15 cellular contexts compared by ENCODE assay signal in the genomic region with DNA sequence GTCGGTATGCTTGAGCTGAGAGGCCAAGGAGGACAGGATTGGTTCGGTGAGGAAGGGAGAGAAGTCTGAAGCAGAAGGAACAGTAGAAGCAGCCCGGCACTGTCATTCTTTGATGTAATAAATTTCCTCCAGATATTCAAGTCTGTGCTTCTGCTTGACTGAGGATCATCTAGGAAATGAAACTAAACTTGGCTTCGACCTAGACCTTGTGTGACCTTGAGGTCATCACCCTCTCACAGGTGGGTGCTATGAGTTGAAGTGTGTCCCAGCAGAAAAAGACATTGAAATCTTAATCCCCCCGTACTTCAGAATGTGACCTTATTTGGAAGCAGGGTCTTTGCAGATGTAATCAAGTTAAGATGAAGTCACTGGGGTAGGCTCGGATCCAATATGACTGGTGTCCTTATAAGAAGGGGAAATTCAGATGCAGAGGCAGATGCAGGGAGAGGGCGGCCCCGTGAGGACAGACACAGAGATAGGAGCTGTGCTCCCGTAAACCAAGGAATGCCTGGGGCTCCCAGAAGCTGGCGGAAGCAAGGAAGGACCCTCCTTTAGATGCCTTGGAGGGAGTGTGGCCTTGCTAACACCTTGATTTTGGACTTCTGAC. TPM values are rescaled to one million over a fixed set of nuclear protein-coding genes. Genes with fewer than 3 reads are reported as not detected.
A peak's percentile ranks its signal among the peaks of the same experiment; 100 is the strongest.
DNase-seq lines count a peak whose midpoint lies in the region; ATAC-seq and TF ChIP-seq lines count a peak whose summit lies in the region.
"Had no signal": no experiment of that assay in that cellular context is flagged by ENCODE, and none has a peak within 500 bp of the region (broad histone marks: within the 10 kb centered on the region; RNA-seq: fewer than 3 reads in every experiment).

No MANE protein-coding gene starts in this region.

- no peaks in the 10 kb centered on the region for H3K27me3 ChIP-seq in DOHH2 (ENCODE audit: control insufficient read depth, low read length)
- H3K27me3 ChIP-seq: ascending aorta had no signal

- H3K36me3 ChIP-seq in DOHH2 (ENCODE audit: control insufficient read depth, low read length) (no peaks in the 10 kb centered on the region), mucosa of descending colon (ENCODE audit: low read depth) (no peaks in the 10 kb centered on the region)
- H3K36me3 ChIP-seq: ascending aorta had no signal

- H3K9me3 ChIP-seq in DOHH2 (ENCODE audit: control insufficient read depth, insufficient read depth, low read length) = no peaks in the 10 kb centered on the region
- no peaks in the 10 kb centered on the region for H3K9me3 ChIP-seq in mucosa of descending colon
- H3K9me3 ChIP-seq: ascending aorta had no signal

- H3K4me3 ChIP-seq in DOHH2 (ENCODE audit: low read length) (peak overlapping the region; percentile 2; the same call in 1 of the 2 replicates), mucosa of descending colon (no peak overlapping the region)
- H3K4me3 ChIP-seq: ascending aorta had no signal

- no peaks in the 10 kb centered on the region for H3F3A ChIP-seq in DOHH2 (ENCODE audit: control insufficient read depth, insufficient read depth)

- 0 out of 2 replicates have a peak, but pooled peaks cover 4% of the 10 kb centered on the region for H4K20me1 ChIP-seq in DOHH2 (ENCODE audit: control insufficient read depth, insufficient read depth, low read depth, low read length)

- no peaks in the 10 kb centered on the region for H3K36me3 Mint-ChIP-seq in HFFc6 (ENCODE audit: low read depth)
- no peaks in the 10 kb centered on the region for H3K36me3 Mint-ChIP-seq in activated T-helper 1 cell treated with anti-CD3 and anti-CD28 coated beads, Interleukin-12 subunit alpha, Interleukin-12 subunit beta, Interleukin-2, Interleukin-4 antibody, amounts not matched to agents 30 ng/mL and 10 ng/mL and 1 ng/mL, durations not matched to agents 14 hours and 24 hours and 36 hours (ENCODE audit: low read depth)

- peak overlapping the region; percentile 30 for H3K4me2 ChIP-seq in DOHH2 (ENCODE audit: low read length)

- H3K4me3 Mint-ChIP-seq in HFFc6 = no peak overlapping the region
- no peak overlapping the region for H3K4me3 Mint-ChIP-seq in activated T-helper 1 cell treated with anti-CD3 and anti-CD28 coated beads, Interleukin-12 subunit alpha, Interleukin-12 subunit beta, Interleukin-2, Interleukin-4 antibody, amounts not matched to agents 30 ng/mL and 10 ng/mL and 1 ng/mL, durations not matched to agents 14 hours and 24 hours and 36 hours
- H3K4me3 Mint-ChIP-seq: activated CD4-positive, alpha-beta T cell treated with anti-CD3 and anti-CD28 coated beads, Interleukin-2, amount 10 ng/mL, durations not matched to agents 7 days and 5 days had no signal

- no peaks in the 10 kb centered on the region for H3K79me2 ChIP-seq in DOHH2 (ENCODE audit: control insufficient read depth, low read length)

- H3K27ac Mint-ChIP-seq in HFFc6 = peak overlapping the region; percentile 91
- no peak overlapping the region for H3K27ac Mint-ChIP-seq in activated T-helper 1 cell treated with anti-CD3 and anti-CD28 coated beads, Interleukin-12 subunit alpha, Interleukin-12 subunit beta, Interleukin-2, Interleukin-4 antibody, amounts not matched to agents 30 ng/mL and 10 ng/mL and 1 ng/mL, durations not matched to agents 14 hours and 24 hours and 36 hours
- H3K27ac Mint-ChIP-seq: activated CD4-positive, alpha-beta T cell treated with anti-CD3 and anti-CD28 coated beads, Interleukin-2, amount 10 ng/mL, durations not matched to agents 7 days and 5 days; progenitor cell of endocrine pancreas had no signal

- H3K4me1 Mint-ChIP-seq in HFFc6 (ENCODE audit: low read depth) = peaks cover 41% of the 10 kb centered on the region
- H3K4me1 Mint-ChIP-seq in activated T-helper 1 cell treated with anti-CD3 and anti-CD28 coated beads, Interleukin-12 subunit alpha, Interleukin-12 subunit beta, Interleukin-2, Interleukin-4 antibody, amounts not matched to agents 30 ng/mL and 10 ng/mL and 1 ng/mL, durations not matched to agents 14 hours and 24 hours and 36 hours (ENCODE audit: low read depth) = peaks cover 6% of the 10 kb centered on the region

- ATAC-seq in mucosa of descending colon (peak; percentile 44), HG02623 (IDR thresholded peaks at IDR 0.05; ENCODE audit: unreplicated experiment) (no peak), GM21723 (IDR thresholded peaks at IDR 0.05; ENCODE audit: unreplicated experiment) (no peak)

- peaks cover 2% of the 10 kb centered on the region; the same call in 1 of the 2 replicates for H3K27me3 Mint-ChIP-seq in HFFc6 (ENCODE audit: insufficient read depth)
- no peaks in the 10 kb centered on the region for H3K27me3 Mint-ChIP-seq in activated T-helper 1 cell treated with anti-CD3 and anti-CD28 coated beads, Interleukin-12 subunit alpha, Interleukin-12 subunit beta, Interleukin-2, Interleukin-4 antibody, amounts not matched to agents 30 ng/mL and 10 ng/mL and 1 ng/mL, durations not matched to agents 14 hours and 24 hours and 36 hours (ENCODE audit: insufficient read depth)
- H3K27me3 Mint-ChIP-seq: activated CD4-positive, alpha-beta T cell treated with anti-CD3 and anti-CD28 coated beads, Interleukin-2, amount 10 ng/mL, durations not matched to agents 7 days and 5 days had no signal

- intact Hi-C loops in mucosa of descending colon (cut with DNase I, micrococcal nuclease) = no loop called here
- intact Hi-C loops in activated T-helper 1 cell treated with anti-CD3 and anti-CD28 coated beads, Interleukin-12 subunit alpha, Interleukin-12 subunit beta, Interleukin-2, Interleukin-4 antibody, amounts not matched to agents 30 ng/mL and 10 ng/mL and 1 ng/mL, durations not matched to agents 14 hours and 24 hours and 36 hours (cut with micrococcal nuclease) = no loop called here

- H3K9me2 ChIP-seq in DOHH2 (replicated peaks; ENCODE audit: control insufficient read depth, low read length) = no peaks in the 10 kb centered on the region

- peaks cover 50% of the 10 kb centered on the region for H3K4me1 ChIP-seq in DOHH2 (ENCODE audit: control insufficient read depth, low read length)
- H3K4me1 ChIP-seq in mucosa of descending colon (ENCODE audit: low read depth) = no peaks in the 10 kb centered on the region

- H3K9me3 Mint-ChIP-seq in HFFc6 = no peaks in the 10 kb centered on the region
- H3K9me3 Mint-ChIP-seq in activated T-helper 1 cell treated with anti-CD3 and anti-CD28 coated beads, Interleukin-12 subunit alpha, Interleukin-12 subunit beta, Interleukin-2, Interleukin-4 antibody, amounts not matched to agents 30 ng/mL and 10 ng/mL and 1 ng/mL, durations not matched to agents 14 hours and 24 hours and 36 hours = no peaks in the 10 kb centered on the region
- H3K9me3 Mint-ChIP-seq: activated CD4-positive, alpha-beta T cell treated with anti-CD3 and anti-CD28 coated beads, Interleukin-2, amount 10 ng/mL, durations not matched to agents 7 days and 5 days had no signal

- H3K27ac ChIP-seq in DOHH2 (ENCODE audit: low read depth, low read length) = no peak overlapping the region
- H3K27ac ChIP-seq: ascending aorta had no signal

- DNase-seq in HFFc6 = no peak
- peak; percentile 16 for DNase-seq in UCSD-AML1 (lab: John Stamatoyannopoulos, UW; ENCODE audit: unreplicated experiment)
- peak in 1 of 3 donors; percentile 23 for DNase-seq in mucosa of descending colon
- no peak for DNase-seq in activated T-helper 1 cell treated with anti-CD3 and anti-CD28 coated beads, Interleukin-12 subunit alpha, Interleukin-12 subunit beta, Interleukin-2, Interleukin-4 antibody, amounts not matched to agents 30 ng/mL and 10 ng/mL and 1 ng/mL, durations not matched to agents 14 hours and 24 hours and 36 hours (ENCODE audit: low spot score)
- DNase-seq in MV-4-11 (lab: John Stamatoyannopoulos, UW) = no peak
- DNase-seq: activated CD4-positive, alpha-beta T cell treated with anti-CD3 and anti-CD28 coated beads, Interleukin-2, amount 10 ng/mL, durations not matched to agents 7 days and 5 days; glutamatergic neuron; NCI-H1436 treated with DMSO at 0.1 percent for 48 hours; NCI-H526; stimulated activated CD4-positive, alpha-beta T cell treated with anti-CD3 and anti-CD28 coated beads, Interleukin-12 subunit alpha, Interleukin-12 subunit beta, amount 100 ng/mL, for 4 hours had no signal

- TF ChIP-seq CTCF in DOHH2 (IDR thresholded peaks at IDR 0.05; ENCODE audit: low read depth, low read length, poor library complexity, severe bottlenecking) = peak; percentile 12
- TF ChIP-seq CTCF in HFFc6 (IDR thresholded peaks at IDR 0.05) = no peak
- no peak for TF ChIP-seq CTCF in mucosa of descending colon (IDR thresholded peaks at IDR 0.05)

RNA-seq across cellular contexts. Expression of a gene that starts 49.0 kb away (rescaled TPM):
- 10 to 100 TPM; 10.8 to 13.7 (median 12.0) TPM for total RNA-seq in HFFc6 (2021; fragmentation: NEBNext Ultra II Directional; extraction: Animal tissue kit (Norgen Biotek cat#: 25700))
- total RNA-seq in mucosa of descending colon = 10 to 100 TPM; 24.5 to 52.0 (median 32.7) TPM
- 11.7 and 12.7 TPM in 2 replicates for total RNA-seq in activated T-helper 1 cell treated with anti-CD3 and anti-CD28 coated beads, Interleukin-12 subunit alpha, Interleukin-12 subunit beta, Interleukin-2, Interleukin-4 antibody, amounts not matched to agents 30 ng/mL and 10 ng/mL and 1 ng/mL, durations not matched to agents 14 hours and 24 hours and 36 hours
